Comparison of ENCODE assay signal across 15 cellular contexts in genomic region chr2:145800201-145801091, GRCh38.
DNase-seq lines count a peak whose midpoint lies in the region; ATAC-seq, FAIRE-seq and TF ChIP-seq lines count a peak whose summit lies in the region.
"Had no signal": no experiment of that assay in that cellular context is flagged by ENCODE, and none has a peak within 500 bp of the region (broad histone marks: within the 10 kb centered on the region; RNA-seq: fewer than 3 reads in every experiment).

No MANE protein-coding gene starts in this region.

- no peaks in the 10 kb centered on the region for H3K36me3 ChIP-seq in mesenchymal stem cell (ENCODE audit: control insufficient read depth in 1 of 2, insufficient read depth in 2 of 2, low read depth in 1 of 2, low read length in 2 of 2)
- H3K36me3 ChIP-seq: WERI-Rb-1 had no signal

- no peak overlapping the region for H4K91ac ChIP-seq in mesenchymal stem cell (ENCODE audit: low read length)

- no peak overlapping the region for H3K23ac ChIP-seq in mesenchymal stem cell (ENCODE audit: low read length in 2 of 2)

- intact Hi-C loops in sciatic nerve (cut with DNase I): no loop called here

- H3K27me3 ChIP-seq in mesenchymal stem cell (ENCODE audit: control insufficient read depth in 1 of 2, insufficient read depth in 1 of 2, low read length in 2 of 2): no peaks in the 10 kb centered on the region

- H2AK5ac ChIP-seq in mesenchymal stem cell (ENCODE audit: low read length, severe bottlenecking): no peak overlapping the region

- H2AFZ ChIP-seq in mesenchymal stem cell (ENCODE audit: low read depth, low read length): no peak overlapping the region

- ATAC-seq in A549 (peak; percentile 68 to 76), sciatic nerve (no peak), GM19467 (IDR thresholded peaks at IDR 0.05; ENCODE audit: unreplicated experiment) (no peak)
- ATAC-seq: effector memory CD8-positive, alpha-beta T cell; stimulated activated memory B cell treated with anti-CD40 and anti-IgM and Interleukin-4, amounts not matched to agents 10 μg/mL and 1 μg/mL and 100 μg/mL, for 72 hours had no signal

- no peak for FAIRE-seq in A549 (lab: Jason Lieb, UNC)
- peak; percentile 79 for FAIRE-seq in RCC 7860 (lab: Jason Lieb, UNC)
- FAIRE-seq: G401.6 had no signal

- DNase-seq in A549 (ENCODE audit: low read depth in 1 of 2, low spot score in 1 of 2) (peak; percentile 3 to 82), HK-2 (ENCODE audit: unreplicated experiment) (peak; percentile 1), RCC 7860 (ENCODE audit: low spot score) (peak; percentile 73), iris pigment epithelial cell (ENCODE audit: low read depth) (peak; percentile 57), NAMALWA (ENCODE audit: low spot score) (no peak), mesenchymal stem cell (no peak), sciatic nerve (ENCODE audit: low spot score) (no peak)
- DNase-seq: effector memory CD8-positive, alpha-beta T cell; hippocampal formation; KBM-7; SIG-M5; WERI-Rb-1 had no signal

- no peak overlapping the region for H3K9ac ChIP-seq in mesenchymal stem cell (ENCODE audit: low read length)

- TF ChIP-seq EP300 in A549 (IDR thresholded peaks at IDR 0.05): peak; percentile 34 to 59; a peak in 3 of 5 replicates

- H3K79me1 ChIP-seq in mesenchymal stem cell (replicated peaks; ENCODE audit: low read length, poor library complexity, severe bottlenecking): no peaks in the 10 kb centered on the region

- no peak for TF ChIP-seq CTCF in A549 (IDR thresholded peaks at IDR 0.05)

- 8% methylated on average over 5 of the region's 5 CpGs for WGBS in A549 (ENCODE audit: missing lambda C conversion rate)
- whole genome bisulfite sequencing in mesenchymal stem cell: 94% methylated on average over 4 of the region's 5 CpGs

- peaks cover 19% of the 10 kb centered on the region for H3K4me1 ChIP-seq in A549
- peaks cover 2% of the 10 kb centered on the region for H3K4me1 ChIP-seq in mesenchymal stem cell (ENCODE audit: control insufficient read depth, insufficient read depth, low read depth, low read length)

- no peak overlapping the region for H3K14ac ChIP-seq in mesenchymal stem cell (ENCODE audit: low read length in 2 of 2)

- no peak overlapping the region for H2BK120ac ChIP-seq in mesenchymal stem cell (ENCODE audit: low read depth, low read length)

- CTCF ChIA-PET in A549 (lab: Yijun Ruan, JAX): no interaction called here

- POLR2A ChIA-PET in A549 (lab: Yijun Ruan, JAX): no interaction called here

- H3K18ac ChIP-seq in mesenchymal stem cell (ENCODE audit: low read depth in 1 of 2, low read length in 2 of 2): no peak overlapping the region

- no peak overlapping the region for H2BK15ac ChIP-seq in mesenchymal stem cell (ENCODE audit: low read depth, poor library complexity, severe bottlenecking)

- H2BK12ac ChIP-seq in mesenchymal stem cell (ENCODE audit: low read length in 2 of 2): no peak overlapping the region

- TF ChIP-seq POLR2A in A549 (IDR thresholded peaks at IDR 0.05; ENCODE audit: low read length): no peak

- peak overlapping the region; percentile 52 for H3K4me2 ChIP-seq in A549
- no peak overlapping the region for H3K4me2 ChIP-seq in mesenchymal stem cell (ENCODE audit: low read length, poor library complexity, severe bottlenecking)

- no peak overlapping the region for H4K8ac ChIP-seq in mesenchymal stem cell (ENCODE audit: low read length)

- TF ChIP-seq RAD21 in A549 (conservative IDR thresholded peaks at IDR 0.05 in 1 of 2, IDR thresholded peaks at IDR 0.05 in 1 of 2): no peak

- H3K4ac ChIP-seq in mesenchymal stem cell (ENCODE audit: low read depth in 1 of 2, low read length in 2 of 2): no peak overlapping the region

- H3K9me3 ChIP-seq in A549 (no peaks in the 10 kb centered on the region), mesenchymal stem cell (ENCODE audit: control insufficient read depth, low read length) (no peaks in the 10 kb centered on the region)

- no peak overlapping the region for H2BK5ac ChIP-seq in mesenchymal stem cell (ENCODE audit: low read depth, low read length, poor library complexity, severe bottlenecking)

- H3K27ac ChIP-seq in A549 (peak overlapping the region in 1 of 2 experiments; percentile 61; a peak in 3 of 6 replicates), mesenchymal stem cell (ENCODE audit: low read length, poor library complexity, severe bottlenecking) (no peak overlapping the region)
- H3K27ac ChIP-seq: WERI-Rb-1 had no signal

- no peak overlapping the region for H3K4me3 ChIP-seq in A549
- no peak overlapping the region for H3K4me3 ChIP-seq in mesenchymal stem cell (ENCODE audit: insufficient read depth in 1 of 2, low read depth in 1 of 2, low read length in 2 of 2)

TF ChIP-seq in A549, 52 proteins besides CTCF, POLR2A, EP300 and RAD21:
- no peak for TF ChIP-seq RNF2 (IDR thresholded peaks at IDR 0.05; ENCODE audit: borderline replicate concordance, low read depth)
- no peak for TF ChIP-seq EHF (CRISPR knock-in tag; IDR thresholded peaks at IDR 0.05)
- TF ChIP-seq GATA3 (IDR thresholded peaks at IDR 0.05; ENCODE audit: borderline replicate concordance): peak; percentile 56
- no peak for TF ChIP-seq FOSL2 (IDR thresholded peaks at IDR 0.05)
- TF ChIP-seq FOSL2 (CRISPR knock-in tag; IDR thresholded peaks at IDR 0.05): peak; percentile 60
- TF ChIP-seq BCL3 (IDR thresholded peaks at IDR 0.05): 0 out of 3 replicates have a peak, but pooled peaks have one; percentile 33
- peak; percentile 56 for TF ChIP-seq JUNB (IDR thresholded peaks at IDR 0.05)
- peak; percentile 78 to 85 for TF ChIP-seq CEBPB (IDR thresholded peaks at IDR 0.05)
- TF ChIP-seq SREBF2 (IDR thresholded peaks at IDR 0.05): no peak
- no peak for TF ChIP-seq ZNF302 (CRISPR knock-in tag; IDR thresholded peaks at IDR 0.05)
- TF ChIP-seq FOXS1 (CRISPR knock-in tag; IDR thresholded peaks at IDR 0.05): no peak
- peak; percentile 53 to 64; a peak in 3 of 5 replicates for TF ChIP-seq JUN (IDR thresholded peaks at IDR 0.05)

Comparison
In these comparisons a context has a peak if more than half of its experiments do, and no peak if none do; other contexts are left out.
1. ATAC-seq: peak in A549 (2 of 2); none in sciatic nerve (single experiment) and GM19467 (single experiment).
2. DNase-seq: peak in A549 (2 of 2), HK-2 (single experiment), RCC 7860 (single experiment) and iris pigment epithelial cell (single experiment); none in NAMALWA (single experiment), mesenchymal stem cell (single experiment) and sciatic nerve (single experiment).